ENCODE assay signal across 1 cellular context in genomic region chr5:140690941-140691924, GRCh38.
TF ChIP-seq lines count a peak whose summit lies in the region.

TSS of gene HARS1 (minus strand) at chr5:140691370. CDS start at chr5:140691304, 66 bp downstream.
TSS of gene HARS2 (plus strand) at chr5:140691455. CDS start at chr5:140691649, 194 bp downstream.

TF ChIP-seq in HepG2, 621 proteins besides CTCF, POLR2A, EP300 and RAD21 (continued from another document and continues in another):
- no peak for TF ChIP-seq POLR2AphosphoS2 (IDR thresholded peaks at IDR 0.05; ENCODE audit: low read depth, low read length)
- peak; percentile 79 for TF ChIP-seq ZNF280D (CRISPR knock-in tag; IDR thresholded peaks at IDR 0.05)
- peak; percentile 86 for TF ChIP-seq ZNF563 (CRISPR knock-in tag; IDR thresholded peaks at IDR 0.05)
- peak; percentile 50; the same call in 1 of the 2 replicates for TF ChIP-seq FOXC1 (CRISPR knock-in tag; IDR thresholded peaks at IDR 0.05; ENCODE audit: borderline replicate concordance)
- TF ChIP-seq PCBP2 (optimal IDR thresholded peaks at IDR 0.05; ENCODE audit: low read depth, low read length, poor library complexity, severe bottlenecking) = no peak
- TF ChIP-seq FOXM1 (CRISPR knock-in tag; IDR thresholded peaks at IDR 0.05) = peak; percentile 85; the same call in 1 of the 2 replicates
- TF ChIP-seq TOPORS (CRISPR knock-in tag; IDR thresholded peaks at IDR 0.05) = no peak
- TF ChIP-seq BATF2 (CRISPR knock-in tag; IDR thresholded peaks at IDR 0.05) = peak; percentile 89
- TF ChIP-seq RAD51 (IDR thresholded peaks at IDR 0.05; ENCODE audit: borderline replicate concordance) = no peak
- TF ChIP-seq YY1 (IDR thresholded peaks at IDR 0.05; ENCODE audit: insufficient read depth, insufficient replicate concordance, low read depth, low read length) = peak; percentile 72
- no peak for TF ChIP-seq FOXA1 (IDR thresholded peaks at IDR 0.05)
- 0 out of 2 replicates have a peak, but pooled peaks have one; percentile 27 for TF ChIP-seq FOXA1 (CRISPR knock-in tag; IDR thresholded peaks at IDR 0.05)
- no peak for TF ChIP-seq TRIM24 (CRISPR knock-in tag; IDR thresholded peaks at IDR 0.05)
- TF ChIP-seq PAXIP1 (CRISPR knock-in tag; conservative IDR thresholded peaks at IDR 0.05) = peak; percentile 54
- TF ChIP-seq THAP9 (CRISPR knock-in tag; IDR thresholded peaks at IDR 0.05; ENCODE audit: borderline replicate concordance) = peak; percentile 93; the same call in 1 of the 2 replicates
- TF ChIP-seq ZNF749 (CRISPR knock-in tag; IDR thresholded peaks at IDR 0.05; ENCODE audit: borderline replicate concordance) = no peak
- peak; percentile 93 for TF ChIP-seq KDM5A (IDR thresholded peaks at IDR 0.05; ENCODE audit: borderline replicate concordance, low read length)
- peak; percentile 83; the same call in 1 of the 2 replicates for TF ChIP-seq ZNF598 (CRISPR knock-in tag; IDR thresholded peaks at IDR 0.05; ENCODE audit: borderline replicate concordance)
- no peak for TF ChIP-seq SOX6 (IDR thresholded peaks at IDR 0.05)
- peak; percentile 79 for TF ChIP-seq SOX6 (CRISPR knock-in tag; IDR thresholded peaks at IDR 0.05)
- peak; percentile 80; the same call in 1 of the 2 replicates for TF ChIP-seq ZSCAN20 (CRISPR knock-in tag; IDR thresholded peaks at IDR 0.05; ENCODE audit: borderline replicate concordance)
- no peak for TF ChIP-seq ZC3H4 (CRISPR knock-in tag; IDR thresholded peaks at IDR 0.05; ENCODE audit: borderline replicate concordance)
- no peak for TF ChIP-seq ZBTB46 (CRISPR knock-in tag; IDR thresholded peaks at IDR 0.05; ENCODE audit: borderline replicate concordance)
- 0 out of 2 replicates have a peak, but pooled peaks have one; percentile 16 for TF ChIP-seq NFIC (IDR thresholded peaks at IDR 0.05; ENCODE audit: low read length)
- TF ChIP-seq GPN1 (CRISPR knock-in tag; IDR thresholded peaks at IDR 0.05; ENCODE audit: borderline replicate concordance) = no peak
- peak; percentile 44; the same call in 1 of the 2 replicates for TF ChIP-seq ARID3A (IDR thresholded peaks at IDR 0.05; ENCODE audit: low read depth, low read length)
- TF ChIP-seq TBX2 (CRISPR knock-in tag; IDR thresholded peaks at IDR 0.05; ENCODE audit: borderline replicate concordance) = peak; percentile 83
- TF ChIP-seq TERF1 (CRISPR knock-in tag; IDR thresholded peaks at IDR 0.05) = no peak
- peak; percentile 72 for TF ChIP-seq DRAP1 (CRISPR knock-in tag; IDR thresholded peaks at IDR 0.05)
- TF ChIP-seq RBM22 (optimal IDR thresholded peaks at IDR 0.05; ENCODE audit: low read length) = no peak
- 0 out of 2 replicates have a peak, but pooled peaks have one; percentile 74 for TF ChIP-seq ZFP37 (CRISPR knock-in tag; IDR thresholded peaks at IDR 0.05; ENCODE audit: borderline replicate concordance)
- TF ChIP-seq ZNF674 (CRISPR knock-in tag; IDR thresholded peaks at IDR 0.05; ENCODE audit: low read depth) = 0 out of 2 replicates have a peak, but pooled peaks have one; percentile 54
- peak; percentile 24; the same call in 1 of the 2 replicates for TF ChIP-seq MAFF (IDR thresholded peaks at IDR 0.05; ENCODE audit: low read depth, low read length)
- no peak for TF ChIP-seq NAIF1 (CRISPR knock-in tag; IDR thresholded peaks at IDR 0.05; ENCODE audit: borderline replicate concordance)
- TF ChIP-seq NFE2L1 (CRISPR knock-in tag; IDR thresholded peaks at IDR 0.05; ENCODE audit: borderline replicate concordance) = peak; percentile 68
- peak; percentile 89 for TF ChIP-seq POLR2AphosphoS5 (IDR thresholded peaks at IDR 0.05; ENCODE audit: low read depth, low read length)
- peak; percentile 72 for TF ChIP-seq HDAC2 (CRISPR knock-in tag; IDR thresholded peaks at IDR 0.05)
- peak; percentile 56; the same call in 1 of the 2 replicates for TF ChIP-seq ZNF770 (CRISPR knock-in tag; IDR thresholded peaks at IDR 0.05)
- TF ChIP-seq ZSCAN5A (CRISPR knock-in tag; IDR thresholded peaks at IDR 0.05; ENCODE audit: borderline replicate concordance) = peak; percentile 83; the same call in 1 of the 2 replicates
- TF ChIP-seq ZNF672 (CRISPR knock-in tag; IDR thresholded peaks at IDR 0.05) = 0 out of 2 replicates have a peak, but pooled peaks have one; percentile 75
